Comparison of ENCODE assay signal across 16 cellular contexts in the genomic region with DNA sequence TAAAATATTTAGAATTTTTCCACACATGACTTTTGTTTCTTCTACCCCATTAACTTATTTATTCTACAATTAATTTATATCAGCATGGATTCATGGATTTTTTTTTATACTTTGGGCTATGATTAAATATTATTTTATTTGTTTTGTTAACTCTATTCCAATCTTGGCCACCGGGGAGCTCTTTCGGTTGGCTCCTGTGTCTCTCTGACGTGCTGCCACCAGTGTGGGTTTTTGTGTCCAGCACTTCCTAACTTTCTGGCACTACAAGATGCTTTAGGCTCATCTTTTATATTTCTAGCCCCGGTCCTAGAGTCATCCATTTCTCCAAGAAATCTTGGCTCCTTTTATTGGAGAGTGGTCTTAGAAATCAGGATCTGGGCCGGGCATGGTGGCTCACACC. TPM values are rescaled to one million over a fixed set of nuclear protein-coding genes. Genes with fewer than 3 reads are reported as not detected.
A peak's percentile ranks its signal among the peaks of the same experiment; 100 is the strongest.
DNase-seq lines count a peak whose midpoint lies in the region; ATAC-seq and TF ChIP-seq lines count a peak whose summit lies in the region.
"Had no signal": no experiment of that assay in that cellular context is flagged by ENCODE, and none has a peak within 500 bp of the region (broad histone marks: within the 10 kb centered on the region; RNA-seq: fewer than 3 reads in every experiment).

No MANE protein-coding gene starts in this region.

- TF ChIP-seq CTCF in DOHH2 (IDR thresholded peaks at IDR 0.05; ENCODE audit: low read depth, low read length, poor library complexity, severe bottlenecking) (peak; percentile 20), endodermal cell (conservative IDR thresholded peaks at IDR 0.05) (peak; percentile 35), neural crest cell (conservative IDR thresholded peaks at IDR 0.05) (peak; percentile 41), lower lobe of right lung (IDR thresholded peaks at IDR 0.05) (no peak)

- peaks cover 6% of the 10 kb centered on the region for H3K4me1 Mint-ChIP-seq in endodermal cell
- H3K4me1 Mint-ChIP-seq in neural crest cell = no peaks in the 10 kb centered on the region
- H3K4me1 Mint-ChIP-seq in stimulated activated effector memory CD8-positive, alpha-beta T cell treated with anti-CD3 and anti-CD28 coated beads, Interleukin-12 subunit alpha, Interleukin-12 subunit beta, amount 100 ng/mL, for 72 hours = no peaks in the 10 kb centered on the region

- H3K36me3 Mint-ChIP-seq in endodermal cell (ENCODE audit: low read depth) (peaks cover 8% of the 10 kb centered on the region), neural crest cell (ENCODE audit: low read depth) (no peaks in the 10 kb centered on the region)
- H3K36me3 Mint-ChIP-seq in stimulated activated effector memory CD8-positive, alpha-beta T cell treated with anti-CD3 and anti-CD28 coated beads, Interleukin-12 subunit alpha, Interleukin-12 subunit beta, amount 100 ng/mL, for 72 hours = no peaks in the 10 kb centered on the region

- ATAC-seq in lower lobe of right lung (no peak), HG02678 (IDR thresholded peaks at IDR 0.05; ENCODE audit: unreplicated experiment) (no peak)
- no peak for ATAC-seq in stimulated activated effector memory CD8-positive, alpha-beta T cell treated with anti-CD3 and anti-CD28 coated beads, Interleukin-12 subunit alpha, Interleukin-12 subunit beta, amount 100 ng/mL, for 72 hours

- 76 to 85% methylated on average over 4 to 5 of the region's 5 CpGs for WGBS in endodermal cell (ENCODE audit: insufficient coverage in 1 of 2, insufficient read length in 1 of 2), 2 experiments

- H3K9me3 Mint-ChIP-seq in endodermal cell (peaks cover 35% of the 10 kb centered on the region), neural crest cell (peaks cover 11% of the 10 kb centered on the region)
- H3K9me3 Mint-ChIP-seq in stimulated activated effector memory CD8-positive, alpha-beta T cell treated with anti-CD3 and anti-CD28 coated beads, Interleukin-12 subunit alpha, Interleukin-12 subunit beta, amount 100 ng/mL, for 72 hours = peaks cover 9% of the 10 kb centered on the region

- in situ Hi-C loops in SK-MEL-5 (cut with HindIII; ENCODE audit: low pct_unique_long_range_greater_than_20kb, low sequenced_read_pairs) = no loop called here

- H3K27me3 Mint-ChIP-seq in endodermal cell (ENCODE audit: insufficient read depth) (peaks cover 19% of the 10 kb centered on the region), neural crest cell (ENCODE audit: low read depth) (peaks cover 89% of the 10 kb centered on the region)

- H3K9ac ChIP-seq in endodermal cell (ENCODE audit: extremely low read depth, low read length, poor library complexity, severe bottlenecking) = no peak overlapping the region
- H3K9ac ChIP-seq: BLaER1 treated with 17β-estradiol and CSF1 and Interleukin-3, amounts not matched to agents 10 nM and 100 nM had no signal

- H3K4me3 Mint-ChIP-seq in endodermal cell (no peak overlapping the region), neural crest cell (no peak overlapping the region)
- H3K4me3 Mint-ChIP-seq in stimulated activated effector memory CD8-positive, alpha-beta T cell treated with anti-CD3 and anti-CD28 coated beads, Interleukin-12 subunit alpha, Interleukin-12 subunit beta, amount 100 ng/mL, for 72 hours = no peak overlapping the region

- intact Hi-C loops in lower lobe of right lung (cut with DNase I) = no loop called here

- H3K4me1 ChIP-seq in DOHH2 (ENCODE audit: control insufficient read depth, low read length) = no peaks in the 10 kb centered on the region
- no peaks in the 10 kb centered on the region for H3K4me1 ChIP-seq in endodermal cell (ENCODE audit: control insufficient read depth, insufficient read depth, low read length)
- H3K4me1 ChIP-seq in lower lobe of right lung = no peaks in the 10 kb centered on the region

- no peaks in the 10 kb centered on the region for H3K36me3 ChIP-seq in DOHH2 (ENCODE audit: control insufficient read depth, low read length)
- H3K36me3 ChIP-seq in endodermal cell (ENCODE audit: control insufficient read depth, insufficient read depth, low read length) = no peaks in the 10 kb centered on the region
- H3K36me3 ChIP-seq in lower lobe of right lung = no peaks in the 10 kb centered on the region
- H3K36me3 ChIP-seq: BLaER1 treated with 17β-estradiol and CSF1 and Interleukin-3, amounts not matched to agents 10 nM and 100 nM had no signal

- no peak overlapping the region for H3K4me2 ChIP-seq in DOHH2 (ENCODE audit: low read length)

- no peaks in the 10 kb centered on the region for H3K9me2 ChIP-seq in DOHH2 (replicated peaks; ENCODE audit: control insufficient read depth, low read length)

- H3F3A ChIP-seq in DOHH2 (ENCODE audit: control insufficient read depth, insufficient read depth) = no peaks in the 10 kb centered on the region

- H3K27me3 ChIP-seq in DOHH2 (ENCODE audit: control insufficient read depth, low read length) = peaks cover 21% of the 10 kb centered on the region
- H3K27me3 ChIP-seq in endodermal cell (ENCODE audit: control insufficient read depth, insufficient read depth, low read length, poor library complexity, severe bottlenecking) = no peaks in the 10 kb centered on the region
- H3K27me3 ChIP-seq in lower lobe of right lung (ENCODE audit: low read depth) = peaks cover 14% of the 10 kb centered on the region
- H3K27me3 ChIP-seq: BLaER1 treated with 17β-estradiol and CSF1 and Interleukin-3, amounts not matched to agents 10 nM and 100 nM had no signal

- H4K20me1 ChIP-seq in DOHH2 (ENCODE audit: control insufficient read depth, insufficient read depth, low read depth, low read length) = no peaks in the 10 kb centered on the region
- H4K20me1 ChIP-seq: BLaER1 treated with 17β-estradiol and CSF1 and Interleukin-3, amounts not matched to agents 10 nM and 100 nM had no signal

- H3K9me3 ChIP-seq in DOHH2 (ENCODE audit: control insufficient read depth, insufficient read depth, low read length) (no peaks in the 10 kb centered on the region), endodermal cell (ENCODE audit: control insufficient read depth, low read length) (peaks cover 53% of the 10 kb centered on the region), lower lobe of right lung (no peaks in the 10 kb centered on the region)

- no peak overlapping the region for H3K27ac Mint-ChIP-seq in endodermal cell
- no peak overlapping the region for H3K27ac Mint-ChIP-seq in neural crest cell (ENCODE audit: unreplicated experiment)
- no peak overlapping the region for H3K27ac Mint-ChIP-seq in stimulated activated effector memory CD8-positive, alpha-beta T cell treated with anti-CD3 and anti-CD28 coated beads, Interleukin-12 subunit alpha, Interleukin-12 subunit beta, amount 100 ng/mL, for 72 hours

- no peaks in the 10 kb centered on the region for H3K79me2 ChIP-seq in DOHH2 (ENCODE audit: control insufficient read depth, low read length)

- peak; percentile 8 for DNase-seq in SK-MEL-5 (ENCODE audit: low read depth, low spot score)
- DNase-seq in endodermal cell = peak; percentile 5
- DNase-seq in neural crest cell (ENCODE audit: low read depth, low spot score) = no peak
- no peak for DNase-seq in lower lobe of right lung
- no peak for DNase-seq in AG20443 (ENCODE audit: low spot score)
- no peak for DNase-seq in stimulated activated effector memory CD8-positive, alpha-beta T cell treated with anti-CD3 and anti-CD28 coated beads, Interleukin-12 subunit alpha, Interleukin-12 subunit beta, amount 100 ng/mL, for 72 hours (ENCODE audit: low spot score in 2 of 2)
- DNase-seq: DMS79 treated with DMSO at 0.1 percent for 48 hours, GOT3, NCI-H1092, NCI-H524, SHP77 treated with DMSO at 0.1 percent for 48 hours had no signal

- no peak overlapping the region for H3K27ac ChIP-seq in DOHH2 (ENCODE audit: low read depth, low read length)
- no peak overlapping the region for H3K27ac ChIP-seq in endodermal cell (ENCODE audit: low read depth, low read length)
- H3K27ac ChIP-seq in lower lobe of right lung = no peak overlapping the region
- H3K27ac ChIP-seq: BLaER1 treated with 17β-estradiol and CSF1 and Interleukin-3, amounts not matched to agents 10 nM and 100 nM had no signal

- H3K4me3 ChIP-seq in DOHH2 (ENCODE audit: low read length) (no peak overlapping the region), endodermal cell (ENCODE audit: low read length) (no peak overlapping the region), lower lobe of right lung (no peak overlapping the region)
- H3K4me3 ChIP-seq: BLaER1 treated with 17β-estradiol and CSF1 and Interleukin-3, amounts not matched to agents 10 nM and 100 nM had no signal

RNA-seq across cellular contexts. Expression of a gene that starts 18.9 kb away (rescaled TPM):
- not detected in 2 replicates for total RNA-seq in SK-MEL-5 (2014; rRNA removed; shearing (Covaris generic))
- polyA plus RNA-seq in SK-MEL-5 (2015; cell fraction: cytosol; rRNA removed) = not detected in 2 replicates
- not detected in 2 replicates for polyA plus RNA-seq in SK-MEL-5 (2015; cell fraction: nucleus; rRNA removed)
- total RNA-seq in endodermal cell (not detected), neural crest cell (not detected in 2 replicates), lower lobe of right lung (not detected)
- not detected for polyA plus RNA-seq in endodermal cell (2013, experiment 1 of 2)
- polyA plus RNA-seq in endodermal cell (2013, experiment 2 of 2) = not detected
- total RNA-seq: A172, MCF 10A had no signal

RNA-seq across cellular contexts. Expression of a gene that starts 27.9 kb away (rescaled TPM):
- total RNA-seq in SK-MEL-5 (2014; rRNA removed; shearing (Covaris generic)) = not detected in 2 replicates
- not detected in 2 replicates for polyA plus RNA-seq in SK-MEL-5 (2015; cell fraction: cytosol; rRNA removed)
- polyA plus RNA-seq in SK-MEL-5 (2015; cell fraction: nucleus; rRNA removed) = not detected in 2 replicates
- total RNA-seq in endodermal cell (not detected), neural crest cell (not detected in 2 replicates), lower lobe of right lung (not detected)
- polyA plus RNA-seq in endodermal cell (2013, experiment 1 of 2) = not detected
- polyA plus RNA-seq in endodermal cell (2013, experiment 2 of 2) = not detected
- total RNA-seq: A172, MCF 10A had no signal

RNA-seq across cellular contexts. Expression of a gene that starts 38.5 kb away (rescaled TPM):
- total RNA-seq in SK-MEL-5 (2014; rRNA removed; shearing (Covaris generic)) = 0.05 TPM in 1 of 2 replicates, not detected in the other
- 0.05 TPM in 1 of 2 replicates, not detected in the other for polyA plus RNA-seq in SK-MEL-5 (2015; cell fraction: cytosol; rRNA removed)
- 1.1 and 2.5 TPM in 2 replicates for polyA plus RNA-seq in SK-MEL-5 (2015; cell fraction: nucleus; rRNA removed)
- total RNA-seq in endodermal cell (under 1 TPM; 0.55 to 0.71 TPM), neural crest cell (1.7 and 2.0 TPM in 2 replicates), lower lobe of right lung (4.7 TPM)
- polyA plus RNA-seq in endodermal cell (2013, experiment 1 of 2) = 0.82 TPM
- 0.75 TPM for polyA plus RNA-seq in endodermal cell (2013, experiment 2 of 2)

Comparison
In these comparisons a context has a peak if more than half of its experiments do, and no peak if none do; other contexts are left out.
1. DNase-seq: peak in SK-MEL-5 (single experiment) and endodermal cell (single experiment); none in neural crest cell (single experiment), lower lobe of right lung (single experiment), AG20443 (single experiment) and stimulated activated effector memory CD8-positive, alpha-beta T cell treated with anti-CD3 and anti-CD28 coated beads, Interleukin-12 subunit alpha, Interleukin-12 subunit beta, amount 100 ng/mL, for 72 hours (0 of 2).